In the genomic region with DNA sequence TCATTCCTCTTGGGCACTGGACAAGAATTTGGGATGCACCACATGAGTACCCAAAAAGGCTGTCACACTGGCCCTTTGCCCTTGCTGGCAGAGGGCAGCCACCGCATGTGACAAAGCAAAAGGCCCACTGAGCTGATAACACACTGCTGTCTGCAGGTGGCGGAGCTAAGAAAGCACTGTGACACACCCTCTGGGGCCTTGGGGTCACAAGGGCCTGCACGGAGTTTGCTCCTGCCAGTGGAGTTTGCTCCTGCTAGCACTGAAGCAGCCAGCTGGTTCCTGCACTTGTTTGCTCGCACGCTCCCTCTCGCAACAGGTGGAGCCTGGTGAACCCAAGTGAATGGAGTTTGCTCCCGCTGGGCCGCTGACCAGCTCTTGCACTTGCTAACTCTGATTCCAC, we compare ENCODE assay signal across 20 cellular contexts.
DNase-seq lines count a peak whose midpoint lies in the region; ATAC-seq, FAIRE-seq and TF ChIP-seq lines count a peak whose summit lies in the region.
"Had no signal": no experiment of that assay in that cellular context is flagged by ENCODE, and none has a peak within 500 bp of the region (broad histone marks: within the 10 kb centered on the region; RNA-seq: fewer than 3 reads in every experiment).

No MANE protein-coding gene starts in this region.

- no peaks in the 10 kb centered on the region for H3K79me1 ChIP-seq in H9 (ENCODE audit: insufficient read depth, low read depth, low read length, poor library complexity, severe bottlenecking)

- H3K27ac Mint-ChIP-seq in H9, result no peak overlapping the region
- peak overlapping the region; percentile 77 for H3K27ac Mint-ChIP-seq in progenitor cell of endocrine pancreas
- H3K27ac Mint-ChIP-seq: CD8-positive, alpha-beta memory T cell had no signal

- DNase-seq in H9 (peak; percentile 53), colonic mucosa (peak; percentile 70), HepG2 (ENCODE audit: low spot score) (peak; percentile 70), progenitor cell of endocrine pancreas (ENCODE audit: low spot score, unreplicated experiment) (peak; percentile 27), head of caudate nucleus (no peak)
- DNase-seq in activated naive CD4-positive, alpha-beta T cell treated with anti-CD3 and anti-CD28 coated beads, Interleukin-2, amount 50 U/mL, for 16 hours, result no peak
- DNase-seq: CD8-positive, alpha-beta memory T cell; DMS79 treated with DMSO at 0.1 percent for 48 hours; GM23248; KBM-7; NCI-H1436; NCI-H2029; NCI-H2171; NCI-H748 treated with DMSO at 0.1 percent for 48 hours; PC-3 had no signal

- H3K9me3 Mint-ChIP-seq in H9, result no peaks in the 10 kb centered on the region; a peak in 1 of 5 replicates
- H3K9me3 Mint-ChIP-seq in progenitor cell of endocrine pancreas (ENCODE audit: low read depth), result no peaks in the 10 kb centered on the region

- H2BK120ac ChIP-seq in H9 (ENCODE audit: low read depth, low read length, poor library complexity, severe bottlenecking), result no peak overlapping the region

- TF ChIP-seq CTCF in H9 (conservative IDR thresholded peaks at IDR 0.05) (no peak), colonic mucosa (IDR thresholded peaks at IDR 0.05) (no peak), HepG2 (CRISPR knock-in tag; IDR thresholded peaks at IDR 0.05) (peak; percentile 45), progenitor cell of endocrine pancreas (IDR thresholded peaks at IDR 0.05; ENCODE audit: unreplicated experiment) (no peak)

- peak in 1 of 2 experiments; percentile 16; a peak in 1 of 4 replicates for TF ChIP-seq EP300 in HepG2 (IDR thresholded peaks at IDR 0.05; ENCODE audit: low read depth in 2 of 2, low read length in 2 of 2)
- TF ChIP-seq EP300 in HepG2 (CRISPR knock-in tag; IDR thresholded peaks at IDR 0.05; ENCODE audit: borderline replicate concordance), result no peak

- H3K4me3 ChIP-seq in colonic mucosa (no peak overlapping the region), HepG2 (replicated peaks in 1 of 3; ENCODE audit: insufficient read depth in 1 of 3, low read depth in 2 of 3, low read length in 3 of 3) (peak overlapping the region in 1 of 3 experiments; percentile 34; a peak in 2 of 6 replicates)
- H3K4me3 ChIP-seq: BLaER1, GM23248, SJSA1 had no signal

- intact Hi-C loops in colonic mucosa (cut with DNase I) (loop anchor here (10.0 kb wide), 1 partner anchor 310 kb away; no protein-coding TSS in a partner anchor), HepG2 (cut with micrococcal nuclease; ENCODE audit: unreplicated experiment) (loop anchor here (1.0 to 5.0 kb wide), 2 partner anchors 63 to 268 kb away; no protein-coding TSS in a partner anchor), head of caudate nucleus (cut with DNase I) (no loop called here)

- H3K27ac ChIP-seq in H9 (ENCODE audit: insufficient read length, low read depth, low read length) (no peak overlapping the region), colonic mucosa (no peak overlapping the region), HepG2 (ENCODE audit: extremely low read length, insufficient read depth, low read length) (no peak overlapping the region)
- H3K27ac ChIP-seq: BLaER1, GM23248, SJSA1 had no signal

- TF ChIP-seq RAD21 in HepG2 (CRISPR knock-in tag; IDR thresholded peaks at IDR 0.05), result peak; percentile 10; the same call in 1 of the 2 replicates

- H2AFZ ChIP-seq in H9 (ENCODE audit: low read length) (no peak overlapping the region), HepG2 (ENCODE audit: low read length) (no peak overlapping the region)
- H2AFZ ChIP-seq: GM23248 had no signal

- peak; percentile 98 for ATAC-seq in HepG2
- no peak for ATAC-seq in HG03354 (IDR thresholded peaks at IDR 0.05; ENCODE audit: poor library complexity, severe bottlenecking, unreplicated experiment)
- no peak for ATAC-seq in HG03342 (IDR thresholded peaks at IDR 0.05; ENCODE audit: unreplicated experiment)
- ATAC-seq: PC-3 had no signal

- H4K8ac ChIP-seq in H9 (replicated peaks; ENCODE audit: insufficient read length, low read depth, low read length), result no peak overlapping the region

- H3K14ac ChIP-seq in H9 (ENCODE audit: insufficient read depth, low read length), result no peak overlapping the region

- no peak overlapping the region for H2BK20ac ChIP-seq in H9 (ENCODE audit: low read depth, low read length, poor library complexity, severe bottlenecking)

- WGBS in H9 (ENCODE audit: extremely low coverage, insufficient read length, low lambda C conversion rate), result no CpG with 5 or more reads among the region's 8 CpGs
- WGBS in HepG2 (ENCODE audit: low lambda C conversion rate), result 0% methylated on average over 1 of the region's 8 CpGs

- H3K36me3 ChIP-seq in colonic mucosa (no peaks in the 10 kb centered on the region), HepG2 (replicated peaks in 1 of 2; ENCODE audit: control insufficient read depth in 1 of 2, insufficient read depth in 2 of 2, low read length in 2 of 2) (no peaks in the 10 kb centered on the region)
- H3K36me3 ChIP-seq: BLaER1, SJSA1 had no signal

- CTCF ChIA-PET in HepG2 (lab: Yijun Ruan, JAX; ENCODE audit: low intra/inter-chr PET ratio, low total read pairs), result no interaction called here

- no peak overlapping the region for H3K23ac ChIP-seq in H9 (ENCODE audit: insufficient read length, low read depth, low read length)

- in situ Hi-C loops in HepG2 (cut with HindIII; ENCODE audit: extremely low pct_ligation_motif_present, low pct_unique_long_range_greater_than_20kb), result no loop called here

- H3K4me3 Mint-ChIP-seq in H9, result no peak overlapping the region
- H3K4me3 Mint-ChIP-seq in progenitor cell of endocrine pancreas (ENCODE audit: low read depth), result no peak overlapping the region
- H3K4me3 Mint-ChIP-seq: CD8-positive, alpha-beta memory T cell had no signal

- TF ChIP-seq POLR2A in HepG2 (IDR thresholded peaks at IDR 0.05; ENCODE audit: insufficient read depth in 1 of 2, low read depth in 2 of 2, low read length in 2 of 2), result no peak

- H2BK12ac ChIP-seq in H9 (ENCODE audit: insufficient read length, low read depth, low read length), result no peak overlapping the region

- H3K4me1 ChIP-seq in H9 (ENCODE audit: insufficient read depth, low read length) (no peaks in the 10 kb centered on the region), colonic mucosa (no peaks in the 10 kb centered on the region), HepG2 (ENCODE audit: insufficient read depth, low read length) (peaks cover 37% of the 10 kb centered on the region)
- H3K4me1 ChIP-seq: BLaER1, SJSA1 had no signal

- H3K4me1 Mint-ChIP-seq in H9 (peaks cover 2 to 8% of the 10 kb centered on the region in 2 experiments; a peak in 3 of 4 replicates), progenitor cell of endocrine pancreas (ENCODE audit: low read depth) (peaks cover 27% of the 10 kb centered on the region)
- H3K4me1 Mint-ChIP-seq: CD8-positive, alpha-beta memory T cell had no signal

- H2BK5ac ChIP-seq in H9 (ENCODE audit: insufficient read length, low read length), result no peak overlapping the region

- no peak overlapping the region for H3T11ph ChIP-seq in H9 (ENCODE audit: low read length)

- peak; percentile 89 for FAIRE-seq in HepG2 (lab: Jason Lieb, UNC)
- FAIRE-seq: A204.1 had no signal

- H3K18ac ChIP-seq in H9 (ENCODE audit: insufficient read length, low read depth, low read length), result no peak overlapping the region

- no peak overlapping the region for H4K5ac ChIP-seq in H9 (ENCODE audit: insufficient read length, low read depth, low read length)

- no peak overlapping the region for H3K9ac ChIP-seq in H9 (ENCODE audit: extremely low read depth, insufficient read length, low read length)
- H3K9ac ChIP-seq in colonic mucosa (ENCODE audit: low read depth in 2 of 2, low read length in 2 of 2), result no peak overlapping the region
- no peak overlapping the region for H3K9ac ChIP-seq in HepG2 (ENCODE audit: insufficient read depth, low read depth, low read length)
- H3K9ac ChIP-seq: BLaER1, GM23248 had no signal

- no peaks in the 10 kb centered on the region for H3K79me2 ChIP-seq in H9 (ENCODE audit: insufficient read depth, low read length)
- no peaks in the 10 kb centered on the region for H3K79me2 ChIP-seq in HepG2 (ENCODE audit: insufficient read depth, low read length)

- H3K23me2 ChIP-seq in H9 (ENCODE audit: insufficient read length, low read depth, low read length, poor library complexity, severe bottlenecking), result no peaks in the 10 kb centered on the region

- H3K4ac ChIP-seq in H9 (ENCODE audit: low read depth, low read length), result no peak overlapping the region

- H3K36me3 Mint-ChIP-seq in H9 (ENCODE audit: insufficient read depth in 1 of 3, low read depth in 3 of 3) (no peaks in the 10 kb centered on the region; a peak in 1 of 7 replicates), progenitor cell of endocrine pancreas (ENCODE audit: insufficient read depth) (no peaks in the 10 kb centered on the region)
- H3K36me3 Mint-ChIP-seq: CD8-positive, alpha-beta memory T cell had no signal

- H3K27me3 Mint-ChIP-seq in H9 (ENCODE audit: low read depth), result no peaks in the 10 kb centered on the region
- no peaks in the 10 kb centered on the region for H3K27me3 Mint-ChIP-seq in progenitor cell of endocrine pancreas
- H3K27me3 Mint-ChIP-seq: CD8-positive, alpha-beta memory T cell had no signal

- H3K27me3 ChIP-seq in H9 (ENCODE audit: insufficient read depth, low read length) (no peaks in the 10 kb centered on the region), colonic mucosa (no peaks in the 10 kb centered on the region), HepG2 (ENCODE audit: control insufficient read depth in 1 of 2, insufficient read depth in 2 of 2, low read length in 2 of 2) (no peaks in the 10 kb centered on the region)
- H3K27me3 ChIP-seq: BLaER1, SJSA1 had no signal

- H2AK5ac ChIP-seq in H9 (ENCODE audit: insufficient read length, low read length), result no peak overlapping the region

- no TSS peak for BruUV-seq in HepG2 (replicated peaks; lab: Mats Ljungman, UMichigan)

- no peak overlapping the region for H3K4me2 ChIP-seq in H9 (ENCODE audit: insufficient read depth, insufficient read length, low read length)
- peak overlapping the region; percentile 72 for H3K4me2 ChIP-seq in HepG2 (ENCODE audit: low read depth, low read length)
- H3K4me2 ChIP-seq: BLaER1 had no signal

- H4K20me1 ChIP-seq in H9 (ENCODE audit: control insufficient read depth, insufficient read depth, insufficient read length) (no peaks in the 10 kb centered on the region), HepG2 (ENCODE audit: insufficient read depth, low read length) (no peaks in the 10 kb centered on the region)
- H4K20me1 ChIP-seq: BLaER1 had no signal

- POLR2A ChIA-PET in HepG2 (lab: Yijun Ruan, JAX), result no interaction called here

- H4K91ac ChIP-seq in H9 (ENCODE audit: insufficient read length, low read depth, low read length), result no peak overlapping the region

- no peak overlapping the region for H3K56ac ChIP-seq in H9 (ENCODE audit: insufficient read length, low read depth, low read length)

- H3K9me3 ChIP-seq in H9 (ENCODE audit: control insufficient read depth, low read depth, low read length), result no peaks in the 10 kb centered on the region
- H3K9me3 ChIP-seq in colonic mucosa, result no peaks in the 10 kb centered on the region
- no peaks in the 10 kb centered on the region for H3K9me3 ChIP-seq in HepG2 (ENCODE audit: low read length)
- H3K9me3 ChIP-seq: BLaER1, SJSA1 had no signal

- H2BK15ac ChIP-seq in H9 (ENCODE audit: low read depth, low read length), result no peak overlapping the region

TF ChIP-seq in HepG2, 621 proteins besides CTCF, POLR2A, EP300 and RAD21 (continues in another document):
- peak; percentile 76; the same call in 1 of the 2 replicates for TF ChIP-seq RXRA (CRISPR knock-in tag; IDR thresholded peaks at IDR 0.05)
- TF ChIP-seq RFXAP (CRISPR knock-in tag; IDR thresholded peaks at IDR 0.05; ENCODE audit: borderline replicate concordance), result 0 out of 2 replicates have a peak, but pooled peaks have one; percentile 43
- no peak for TF ChIP-seq ZNF780A (CRISPR knock-in tag; IDR thresholded peaks at IDR 0.05)

Comparison
In these comparisons a context has a peak if more than half of its experiments do, and no peak if none do; other contexts are left out.
1. DNase-seq: peak in H9 (single experiment), colonic mucosa (single experiment), HepG2 (single experiment) and progenitor cell of endocrine pancreas (single experiment); none in activated naive CD4-positive, alpha-beta T cell treated with anti-CD3 and anti-CD28 coated beads, Interleukin-2, amount 50 U/mL, for 16 hours (single experiment) and head of caudate nucleus (0 of 42).